ENCODE assay signal across 8 cellular contexts in genomic region chr2:199459286-199460100, GRCh38. TPM values are rescaled to one million over a fixed set of nuclear protein-coding genes. Genes with fewer than 3 reads are reported as not detected.
DNase-seq lines count a peak whose midpoint lies in the region; ATAC-seq and TF ChIP-seq lines count a peak whose summit lies in the region.

No MANE protein-coding gene starts in this region.

- peak overlapping the region; percentile 92 for H3K4me3 ChIP-seq in effector memory CD4-positive, alpha-beta T cell (ENCODE audit: insufficient read depth, low read depth, low read length, poor library complexity, severe bottlenecking)
- peak overlapping the region; percentile 96 for H3K4me3 ChIP-seq in lower lobe of right lung

- DNase-seq in A172 (ENCODE audit: low spot score) = peak; percentile 79
- DNase-seq in NCI-H69 (lab: John Stamatoyannopoulos, UW) = peak; percentile 91
- peak; percentile 72 for DNase-seq in activated CD8-positive, alpha-beta T cell treated with anti-CD3 and anti-CD28 coated beads for 36 hours
- peak in 1 of 3 donors; percentile 31 for DNase-seq in effector memory CD4-positive, alpha-beta T cell
- peak; percentile 91 for DNase-seq in lower lobe of right lung
- peak in 2 of 3 experiments; percentile 37 to 72 for DNase-seq in stimulated activated CD4-positive, alpha-beta T cell treated with anti-CD3 and anti-CD28 coated beads, TNF-alpha, amount 100 ng/mL, for 24 hours (ENCODE audit: low read depth in 3 of 3)

- peaks cover 55% of the 10 kb centered on the region for H3K27me3 Mint-ChIP-seq in activated CD8-positive, alpha-beta T cell treated with anti-CD3 and anti-CD28 coated beads for 36 hours

- POLR2A ChIA-PET in activated CD8-positive, alpha-beta T cell treated with anti-CD3 and anti-CD28 coated beads for 36 hours (lab: Charles Lee) = no interaction called here

- CTCF ChIA-PET in activated CD8-positive, alpha-beta T cell treated with anti-CD3 and anti-CD28 coated beads for 36 hours (lab: Charles Lee) = no interaction called here

- intact Hi-C loops in activated CD8-positive, alpha-beta T cell treated with anti-CD3 and anti-CD28 coated beads for 36 hours (cut with micrococcal nuclease) = no loop called here
- intact Hi-C loops in lower lobe of right lung (cut with DNase I) = no loop called here

- H3K4me1 Mint-ChIP-seq in activated CD8-positive, alpha-beta T cell treated with anti-CD3 and anti-CD28 coated beads for 36 hours (ENCODE audit: low read depth) = peaks cover 27% of the 10 kb centered on the region

- ATAC-seq in GM18520 (IDR thresholded peaks at IDR 0.05; ENCODE audit: unreplicated experiment) (peak; percentile 32), HG03342 (IDR thresholded peaks at IDR 0.05; ENCODE audit: unreplicated experiment) (peak; percentile 34), lower lobe of right lung (peak; percentile 84 to 90)
- no peak for ATAC-seq in activated CD8-positive, alpha-beta T cell treated with anti-CD3 and anti-CD28 coated beads for 36 hours

- H3K4me3 Mint-ChIP-seq in activated CD8-positive, alpha-beta T cell treated with anti-CD3 and anti-CD28 coated beads for 36 hours = peak overlapping the region; percentile 83

- H3K27me3 ChIP-seq in effector memory CD4-positive, alpha-beta T cell (replicated peaks; ENCODE audit: control insufficient read depth, insufficient read depth, low read length, poor library complexity, severe bottlenecking) = peaks cover 79% of the 10 kb centered on the region
- H3K27me3 ChIP-seq in lower lobe of right lung (ENCODE audit: low read depth) = peaks cover 80% of the 10 kb centered on the region

- H3K9me3 Mint-ChIP-seq in activated CD8-positive, alpha-beta T cell treated with anti-CD3 and anti-CD28 coated beads for 36 hours = no peaks in the 10 kb centered on the region

- peaks cover 49% of the 10 kb centered on the region for H3K4me1 ChIP-seq in effector memory CD4-positive, alpha-beta T cell (ENCODE audit: control insufficient read depth, insufficient read depth, low read length, poor library complexity, severe bottlenecking)
- peaks cover 61% of the 10 kb centered on the region for H3K4me1 ChIP-seq in lower lobe of right lung

- no peak for TF ChIP-seq CTCF in activated CD8-positive, alpha-beta T cell treated with anti-CD3 and anti-CD28 coated beads for 36 hours (IDR thresholded peaks at IDR 0.05)
- TF ChIP-seq CTCF in lower lobe of right lung (IDR thresholded peaks at IDR 0.05) = no peak

- H3K36me3 ChIP-seq in effector memory CD4-positive, alpha-beta T cell (ENCODE audit: control insufficient read depth, insufficient read depth, low read length) = no peaks in the 10 kb centered on the region
- no peaks in the 10 kb centered on the region for H3K36me3 ChIP-seq in lower lobe of right lung

- H3K36me3 Mint-ChIP-seq in activated CD8-positive, alpha-beta T cell treated with anti-CD3 and anti-CD28 coated beads for 36 hours (ENCODE audit: low read depth) = no peaks in the 10 kb centered on the region

- H3K27ac Mint-ChIP-seq in activated CD8-positive, alpha-beta T cell treated with anti-CD3 and anti-CD28 coated beads for 36 hours = peak overlapping the region; percentile 66

- no peaks in the 10 kb centered on the region for H3K9me3 ChIP-seq in effector memory CD4-positive, alpha-beta T cell (ENCODE audit: control insufficient read depth, low read length)
- H3K9me3 ChIP-seq in lower lobe of right lung = no peaks in the 10 kb centered on the region

- no peak overlapping the region for H3K27ac ChIP-seq in effector memory CD4-positive, alpha-beta T cell (ENCODE audit: insufficient read depth, low read length, poor library complexity, severe bottlenecking)
- peak overlapping the region; percentile 72 for H3K27ac ChIP-seq in lower lobe of right lung

RNA-seq across cellular contexts. Expression of gene SATB2, which starts 1.8 kb away (rescaled TPM):
- total RNA-seq in A172 (2014; rRNA removed; shearing (Covaris generic)) = 8.8 and 10.2 TPM in 2 replicates
- total RNA-seq in activated CD8-positive, alpha-beta T cell treated with anti-CD3 and anti-CD28 coated beads for 36 hours = under 1 TPM in 1 of 2 experiments, not detected in 1; 0.14 TPM
- total RNA-seq in lower lobe of right lung = 5.0 TPM
